In genomic region chr12:12029653-12030052, GRCh38 we compare ENCODE assay signal across 19 cellular contexts. TPM values are rescaled to one million over a fixed set of nuclear protein-coding genes. Genes with fewer than 3 reads are reported as not detected.
A peak's percentile ranks its signal among the peaks of the same experiment; 100 is the strongest.
DNase-seq lines count a peak whose midpoint lies in the region; ATAC-seq, FAIRE-seq and TF ChIP-seq lines count a peak whose summit lies in the region.
"Had no signal": no experiment of that assay in that cellular context is flagged by ENCODE, and none has a peak within 500 bp of the region (broad histone marks: within the 10 kb centered on the region; RNA-seq: fewer than 3 reads in every experiment).

No MANE protein-coding gene starts in this region.

- DNase-seq in activated CD4-positive, alpha-beta T cell treated with anti-CD3 and anti-CD28 coated beads for 36 hours: no peak
- DNase-seq in activated CD4-positive, alpha-beta T cell treated with anti-CD3 and anti-CD28 coated beads for 4 hours: no peak
- DNase-seq in HepG2 (ENCODE audit: low spot score) (no peak), right lobe of liver (no peak)
- DNase-seq in naive thymus-derived CD4-positive, alpha-beta T cell: no peak
- no peak for DNase-seq in activated T-cell treated with anti-CD3 and anti-CD28 coated beads, Interleukin-2, amount 50 U/mL, for 1 hour
- DNase-seq: Caco-2; CD8-positive, alpha-beta memory T cell; DND-41; GDM1 had no signal

- no peaks in the 10 kb centered on the region for H3K27me3 Mint-ChIP-seq in activated CD4-positive, alpha-beta T cell treated with anti-CD3 and anti-CD28 coated beads for 36 hours
- H3K27me3 Mint-ChIP-seq in naive thymus-derived CD4-positive, alpha-beta T cell: no peaks in the 10 kb centered on the region

- no peak for TF ChIP-seq EP300 in HepG2 (IDR thresholded peaks at IDR 0.05; ENCODE audit: low read depth in 2 of 2, low read length in 2 of 2)
- TF ChIP-seq EP300 in HepG2 (CRISPR knock-in tag; IDR thresholded peaks at IDR 0.05; ENCODE audit: borderline replicate concordance): no peak

- WGBS in HepG2 (ENCODE audit: low lambda C conversion rate): 56% methylated on average over 2 of the region's 2 CpGs
- WGBS in right lobe of liver (ENCODE audit: insufficient coverage, low coverage, low lambda C conversion rate, missing lambda C conversion rate): 81% methylated on average over 2 of the region's 2 CpGs

- no TSS peak for BruUV-seq in HepG2 (replicated peaks; lab: Mats Ljungman, UMichigan)

- peaks cover 58% of the 10 kb centered on the region for H3K4me1 Mint-ChIP-seq in activated CD4-positive, alpha-beta T cell treated with anti-CD3 and anti-CD28 coated beads for 36 hours
- peaks cover 25 to 61% (median 34%) of the 10 kb centered on the region in 7 donors for H3K4me1 Mint-ChIP-seq in naive thymus-derived CD4-positive, alpha-beta T cell

- H3K27me3 ChIP-seq in HepG2 (ENCODE audit: control insufficient read depth in 1 of 2, insufficient read depth in 2 of 2, low read length in 2 of 2): peaks cover 4 to 9% of the 10 kb centered on the region in 2 experiments; a peak in 2 of 5 replicates
- H3K27me3 ChIP-seq in right lobe of liver: no peaks in the 10 kb centered on the region
- no peaks in the 10 kb centered on the region for H3K27me3 ChIP-seq in naive thymus-derived CD4-positive, alpha-beta T cell (ENCODE audit: control insufficient read depth in 2 of 2, insufficient read depth in 2 of 2, low read length in 2 of 2)

- in situ Hi-C loops in HepG2 (cut with HindIII; ENCODE audit: extremely low pct_ligation_motif_present, low pct_unique_long_range_greater_than_20kb): loop anchor here (5.0 kb wide), 1 partner anchor 447 kb away; no protein-coding TSS in a partner anchor

- no peak overlapping the region for H3K4me2 ChIP-seq in HepG2 (ENCODE audit: low read depth, low read length)

- TF ChIP-seq RAD21 in HepG2 (CRISPR knock-in tag; IDR thresholded peaks at IDR 0.05): no peak

- CTCF ChIA-PET in activated CD4-positive, alpha-beta T cell treated with anti-CD3 and anti-CD28 coated beads for 36 hours (lab: Charles Lee): interaction anchor here (1.6 to 1.7 kb wide), 2 partner anchors 448 to 452 kb away, joined by 6 to 7 read pairs; no protein-coding TSS in a partner anchor
- CTCF ChIA-PET in HepG2 (lab: Yijun Ruan, JAX; ENCODE audit: low intra/inter-chr PET ratio, low total read pairs): no interaction called here
- CTCF ChIA-PET in naive thymus-derived CD4-positive, alpha-beta T cell (lab: Charles Lee): interaction anchor here (0.5 to 1.5 kb wide), 6 partner anchors 20 to 1691 kb away, joined by 3 to 4 read pairs (median 3); no protein-coding TSS in a partner anchor

- H3K79me2 ChIP-seq in HepG2 (ENCODE audit: insufficient read depth, low read length): no peaks in the 10 kb centered on the region

- H3K4me3 ChIP-seq in HepG2 (replicated peaks in 1 of 3; ENCODE audit: insufficient read depth in 1 of 3, low read depth in 2 of 3, low read length in 3 of 3) (no peak overlapping the region), right lobe of liver (no peak overlapping the region)
- H3K4me3 ChIP-seq in naive thymus-derived CD4-positive, alpha-beta T cell (ENCODE audit: low read length): no peak overlapping the region
- H3K4me3 ChIP-seq: HAP-1 had no signal

- peaks cover 19% of the 10 kb centered on the region for H3K4me1 ChIP-seq in HepG2 (ENCODE audit: insufficient read depth, low read length)
- peaks cover 0 to 6% (median 0%) of the 10 kb centered on the region in 4 donors for H3K4me1 ChIP-seq in right lobe of liver
- H3K4me1 ChIP-seq in naive thymus-derived CD4-positive, alpha-beta T cell (ENCODE audit: control insufficient read depth in 2 of 2, insufficient read depth in 2 of 2, low read length in 2 of 2): peaks cover 16 to 26% of the 10 kb centered on the region in 2 donors

- peak overlapping the region; percentile 52 for H3K27ac Mint-ChIP-seq in activated CD4-positive, alpha-beta T cell treated with anti-CD3 and anti-CD28 coated beads for 36 hours
- H3K27ac Mint-ChIP-seq in naive thymus-derived CD4-positive, alpha-beta T cell: peak overlapping the region in 5 of 9 donors; percentile 6 to 71 (median 28)

- peaks cover 12% of the 10 kb centered on the region for H3K36me3 Mint-ChIP-seq in activated CD4-positive, alpha-beta T cell treated with anti-CD3 and anti-CD28 coated beads for 36 hours (ENCODE audit: low read depth)
- peaks cover 0 to 24% (median 0%) of the 10 kb centered on the region in 5 donors for H3K36me3 Mint-ChIP-seq in naive thymus-derived CD4-positive, alpha-beta T cell
- H3K36me3 Mint-ChIP-seq: CD14-positive monocyte had no signal

- ATAC-seq in activated CD4-positive, alpha-beta T cell treated with anti-CD3 and anti-CD28 coated beads for 36 hours: no peak
- ATAC-seq in HepG2 (no peak), right lobe of liver (no peak), HG02852 (IDR thresholded peaks at IDR 0.05; ENCODE audit: unreplicated experiment) (no peak), HG03025 (IDR thresholded peaks at IDR 0.05; ENCODE audit: low FRiP score, unreplicated experiment) (no peak)
- no peak for ATAC-seq in naive thymus-derived CD4-positive, alpha-beta T cell

- TF ChIP-seq POLR2A in HepG2 (IDR thresholded peaks at IDR 0.05; ENCODE audit: insufficient read depth in 1 of 2, low read depth in 2 of 2, low read length in 2 of 2) (no peak), right lobe of liver (IDR thresholded peaks at IDR 0.05) (no peak)

- H3K9me3 Mint-ChIP-seq in activated CD4-positive, alpha-beta T cell treated with anti-CD3 and anti-CD28 coated beads for 36 hours (ENCODE audit: low read depth): peaks cover 12% of the 10 kb centered on the region
- H3K9me3 Mint-ChIP-seq in naive thymus-derived CD4-positive, alpha-beta T cell: peaks cover 3 to 18% (median 7%) of the 10 kb centered on the region in 11 donors

- H3K4me3 Mint-ChIP-seq in activated CD4-positive, alpha-beta T cell treated with anti-CD3 and anti-CD28 coated beads for 36 hours: no peak overlapping the region
- no peak overlapping the region for H3K4me3 Mint-ChIP-seq in naive thymus-derived CD4-positive, alpha-beta T cell
- H3K4me3 Mint-ChIP-seq: CD14-positive monocyte had no signal

- TF ChIP-seq CTCF in HepG2 (CRISPR knock-in tag; IDR thresholded peaks at IDR 0.05) (no peak), right lobe of liver (IDR thresholded peaks at IDR 0.05) (no peak)

- H3K36me3 ChIP-seq in HepG2 (replicated peaks in 1 of 2; ENCODE audit: control insufficient read depth in 1 of 2, insufficient read depth in 2 of 2, low read length in 2 of 2) (no peaks in the 10 kb centered on the region), right lobe of liver (no peaks in the 10 kb centered on the region)
- H3K36me3 ChIP-seq in naive thymus-derived CD4-positive, alpha-beta T cell (ENCODE audit: control insufficient read depth in 2 of 3, insufficient read depth in 3 of 3, low read length in 3 of 3): no peaks in the 10 kb centered on the region
- H3K36me3 ChIP-seq: HAP-1 had no signal

- no peak overlapping the region for H2AFZ ChIP-seq in HepG2 (ENCODE audit: low read length)

- H3K9ac ChIP-seq in HepG2 (ENCODE audit: insufficient read depth, low read depth, low read length): no peak overlapping the region

- no peaks in the 10 kb centered on the region for H4K20me1 ChIP-seq in HepG2 (ENCODE audit: insufficient read depth, low read length)

- H3K27ac ChIP-seq in HepG2 (ENCODE audit: extremely low read length, insufficient read depth, low read length) (no peak overlapping the region), right lobe of liver (no peak overlapping the region)
- no peak overlapping the region for H3K27ac ChIP-seq in naive thymus-derived CD4-positive, alpha-beta T cell (ENCODE audit: low read depth, low read length)
- H3K27ac ChIP-seq: 22Rv1, HL-60 had no signal

- intact Hi-C loops in activated CD4-positive, alpha-beta T cell treated with anti-CD3 and anti-CD28 coated beads for 36 hours (cut with DNase I, micrococcal nuclease): loop anchor here (5.0 kb wide), 5 partner anchors 127 to 302 kb away; no protein-coding TSS in a partner anchor
- intact Hi-C loops in HepG2 (cut with micrococcal nuclease; ENCODE audit: unreplicated experiment): loop anchor here (5.0 to 10.0 kb wide), 2 partner anchors 125 to 217 kb away; no protein-coding TSS in a partner anchor
- intact Hi-C loops in right lobe of liver (cut with DNase I): loop anchor here (5.0 to 10.0 kb wide), 2 partner anchors 445 to 447 kb away; no protein-coding TSS in a partner anchor
- intact Hi-C loops in naive thymus-derived CD4-positive, alpha-beta T cell (cut with micrococcal nuclease): loop anchor here (5.0 kb wide), 5 partner anchors 127 to 262 kb away; no protein-coding TSS in a partner anchor

- POLR2A ChIA-PET in activated CD4-positive, alpha-beta T cell treated with anti-CD3 and anti-CD28 coated beads for 36 hours (lab: Charles Lee): interaction anchor here (0.6 to 1.4 kb wide), 2 partner anchors 20 to 43 kb away, joined by 3 to 7 read pairs; no protein-coding TSS in a partner anchor
- POLR2A ChIA-PET in HepG2 (lab: Yijun Ruan, JAX): no interaction called here
- POLR2A ChIA-PET in naive thymus-derived CD4-positive, alpha-beta T cell (lab: Charles Lee): interaction anchor here (1.1 to 1.7 kb wide), 2 partner anchors 17 to 399 kb away, joined by 3 to 5 read pairs; no protein-coding TSS in a partner anchor

- no peak for FAIRE-seq in HepG2 (lab: Jason Lieb, UNC)
- FAIRE-seq: H1 had no signal

- H3K9me3 ChIP-seq in HepG2 (ENCODE audit: low read length) (no peaks in the 10 kb centered on the region), right lobe of liver (no peaks in the 10 kb centered on the region)
- H3K9me3 ChIP-seq in naive thymus-derived CD4-positive, alpha-beta T cell (ENCODE audit: control insufficient read depth in 2 of 3, low read length in 3 of 3): no peaks in the 10 kb centered on the region

RNA-seq across cellular contexts. Expression of gene BCL2L14, which starts 41.1 kb away (rescaled TPM):
- total RNA-seq in activated CD4-positive, alpha-beta T cell treated with anti-CD3 and anti-CD28 coated beads for 36 hours: 1 to 10 TPM; 7.3 to 7.7 TPM
- 0.11 and 0.28 TPM in 2 replicates for total RNA-seq in HepG2 (2016; rRNA removed; fragmentation: Illumina TruSeq; extraction: Trizol)
- 0.30 TPM in 1 of 2 replicates, not detected in the other for total RNA-seq in HepG2 (2016; cell fraction: cytosol; rRNA removed; fragmentation: Illumina TruSeq; extraction: Trizol; ENCODE audit: low read depth)
- total RNA-seq in HepG2 (2016; cell fraction: insoluble cytoplasmic fraction; rRNA removed; fragmentation: Illumina TruSeq; extraction: Trizol): 0.22 and 0.32 TPM in 2 replicates
- total RNA-seq in HepG2 (2016; cell fraction: membrane; rRNA removed; fragmentation: Illumina TruSeq; extraction: Trizol): 0.34 TPM in 1 of 2 replicates, not detected in the other
- not detected in 2 replicates for total RNA-seq in HepG2 (2016; cell fraction: nucleus; rRNA removed; fragmentation: Illumina TruSeq; extraction: Trizol)
- 0.22 TPM in 1 of 2 replicates, not detected in the other for polyA plus RNA-seq in HepG2 (2011; rRNA removed)
- polyA plus RNA-seq in HepG2 (2011; cell fraction: cytosol; rRNA removed): 0.08 and 0.09 TPM in 2 replicates
- 0.21 TPM in 1 of 2 replicates, not detected in the other for polyA plus RNA-seq in HepG2 (2011; cell fraction: nucleus; rRNA removed)
- 0.07 and 0.24 TPM in 2 replicates for polyA plus RNA-seq in HepG2 (2012)
- polyA plus RNA-seq in HepG2 (2016; cell fraction: cytosol; fragmentation: Illumina TruSeq; extraction: Trizol; ENCODE audit: low read depth): not detected in 2 replicates
- not detected in 2 replicates for polyA plus RNA-seq in HepG2 (2016; cell fraction: insoluble cytoplasmic fraction; fragmentation: Illumina TruSeq; extraction: Trizol; ENCODE audit: low read depth)
- polyA plus RNA-seq in HepG2 (2016; cell fraction: membrane; fragmentation: Illumina TruSeq; extraction: Trizol; ENCODE audit: low read depth): not detected in 2 replicates
- polyA plus RNA-seq in HepG2 (2016; cell fraction: nucleus; fragmentation: Illumina TruSeq; extraction: Trizol; ENCODE audit: insufficient read depth, low read depth): not detected in 2 replicates
- 0.35 TPM in 1 of 2 replicates, not detected in the other for polyA minus RNA-seq in HepG2 (2011; rRNA and poly(A)+ RNA removed; ENCODE audit: low replicate concordance)
- not detected in 2 replicates for polyA minus RNA-seq in HepG2 (2011; cell fraction: cytosol; rRNA and poly(A)+ RNA removed)
- polyA minus RNA-seq in HepG2 (2011; cell fraction: nucleus; rRNA and poly(A)+ RNA removed): 0.52 TPM in 1 of 2 replicates, not detected in the other
- 1 to 10 TPM in 1 of 6 experiments, under 1 TPM in 1, not detected in 4; 0.14 to 1.1 TPM for total RNA-seq in right lobe of liver
- 1 to 10 TPM in 3 of 5 experiments, under 1 TPM in 2; 0.92 to 7.6 (median 1.4) TPM for total RNA-seq in naive thymus-derived CD4-positive, alpha-beta T cell
- not detected for polyA plus RNA-seq in naive thymus-derived CD4-positive, alpha-beta T cell
- total RNA-seq: A673 had no signal
- polyA plus RNA-seq: BJ; CD14-positive monocyte; CD8-positive, alpha-beta memory T cell had no signal
